9 cellular contexts compared by ENCODE assay signal in the genomic region with DNA sequence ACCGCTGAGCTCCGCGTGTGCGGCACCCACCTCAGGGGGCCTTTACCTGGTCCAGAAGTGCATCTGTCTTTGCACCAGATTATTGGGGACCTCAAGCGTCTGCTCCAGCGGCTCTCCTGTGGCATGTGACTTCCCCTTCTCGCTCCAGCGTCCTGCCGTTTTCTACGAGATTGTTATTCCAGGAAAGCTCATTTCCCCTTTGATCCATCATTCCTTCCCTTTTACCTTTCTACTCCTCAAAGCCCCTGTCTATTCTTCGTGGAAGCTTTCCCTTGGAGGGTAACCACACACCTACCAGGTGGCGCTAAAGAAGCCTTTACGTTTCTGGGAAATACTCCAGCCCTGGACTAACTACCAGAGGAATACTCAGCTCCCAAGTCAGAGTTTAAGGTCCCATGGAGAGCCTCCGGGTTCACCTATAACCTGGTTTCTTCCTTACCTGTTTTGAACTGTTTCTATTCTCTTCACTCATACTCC. TPM values are rescaled to one million over a fixed set of nuclear protein-coding genes. Genes with fewer than 3 reads are reported as not detected.
DNase-seq lines count a peak whose midpoint lies in the region; ATAC-seq, FAIRE-seq and TF ChIP-seq lines count a peak whose summit lies in the region.
"Had no signal": no experiment of that assay in that cellular context is flagged by ENCODE, and none has a peak within 500 bp of the region (broad histone marks: within the 10 kb centered on the region; RNA-seq: fewer than 3 reads in every experiment).

No MANE protein-coding gene starts in this region.

- FAIRE-seq in GM12878 (lab: Jason Lieb, UNC) (no peak), HepG2 (lab: Jason Lieb, UNC) (peak; percentile 53)

- peak; percentile 16; the same call in 2 of the 3 replicates for ATAC-seq in GM12878
- peak; percentile 31; the same call in 2 of the 3 replicates for ATAC-seq in HepG2

- H3K27me3 Mint-ChIP-seq in CD8-positive, alpha-beta memory T cell = no peaks in the 10 kb centered on the region
- peaks cover 6% of the 10 kb centered on the region for H3K27me3 Mint-ChIP-seq in type B pancreatic cell

- H3K36me3 Mint-ChIP-seq in CD8-positive, alpha-beta memory T cell = peaks cover 0 to 50% (median 14%) of the 10 kb centered on the region in 3 donors
- peaks cover 50% of the 10 kb centered on the region for H3K36me3 Mint-ChIP-seq in type B pancreatic cell

- peak overlapping the region; percentile 52 for H3K4me3 ChIP-seq in CD8-positive, alpha-beta memory T cell (ENCODE audit: low read length)
- H3K4me3 ChIP-seq in HUES6 (ENCODE audit: low read depth, low read length) (peak overlapping the region; percentile 77), GM12878 (peak overlapping the region; percentile 80), HepG2 (replicated peaks in 1 of 3; ENCODE audit: insufficient read depth in 1 of 3, low read depth in 2 of 3, low read length in 3 of 3) (peak overlapping the region; percentile 61 to 81 (median 76))

- POLR2A ChIA-PET in CD8-positive, alpha-beta memory T cell (lab: Charles Lee) = interaction anchor here (0.5 to 3.0 kb wide), 4 partner anchors 16 to 105 kb away, joined by 3 to 22 read pairs (median 12); a partner anchor contains a TSS
- POLR2A ChIA-PET in GM12878 (lab: Charles Lee) = interaction anchor here (0.5 to 2.4 kb wide), 3 partner anchors 11 to 18 kb away, joined by 4 to 12 read pairs (median 6); no protein-coding TSS in a partner anchor
- POLR2A ChIA-PET in HepG2 (lab: Yijun Ruan, JAX) = interaction anchor here (1.0 to 1.6 kb wide), 3 partner anchors 10 to 53 kb away, joined by 3 to 9 read pairs (median 4); a partner anchor contains a TSS

- TF ChIP-seq CTCF in GM12878 (IDR thresholded peaks at IDR 0.05 in 2 of 3, conservative IDR thresholded peaks at IDR 0.05 in 1 of 3; ENCODE audit: control insufficient read depth in 2 of 3, extremely low read depth in 1 of 3, insufficient read depth in 1 of 3, low read depth in 3 of 3, low read length in 3 of 3) = peak in 1 of 3 experiments; percentile 34; a peak in 2 of 6 replicates
- TF ChIP-seq CTCF in HepG2 (CRISPR knock-in tag; IDR thresholded peaks at IDR 0.05) = no peak
- TF ChIP-seq CTCF in type B pancreatic cell (conservative IDR thresholded peaks at IDR 0.05) = no peak

- no peak for TF ChIP-seq EP300 in GM12878 (IDR thresholded peaks at IDR 0.05; ENCODE audit: borderline replicate concordance in 1 of 2, control insufficient read depth in 1 of 2, low read depth in 2 of 2, low read length in 2 of 2)
- TF ChIP-seq EP300 in HepG2 (IDR thresholded peaks at IDR 0.05; ENCODE audit: low read depth in 2 of 2, low read length in 2 of 2) = no peak
- TF ChIP-seq EP300 in HepG2 (CRISPR knock-in tag; IDR thresholded peaks at IDR 0.05; ENCODE audit: borderline replicate concordance) = no peak

- TF ChIP-seq RAD21 in GM12878 (IDR thresholded peaks at IDR 0.05; ENCODE audit: insufficient read depth, low read depth, low read length) = no peak
- TF ChIP-seq RAD21 in HepG2 (CRISPR knock-in tag; IDR thresholded peaks at IDR 0.05) = no peak

- WGBS in GM12878 (ENCODE audit: insufficient coverage, insufficient replicate concordance, low lambda C conversion rate, missing lambda C conversion rate) = 1% methylated on average over 14 of the region's 14 CpGs
- WGBS in HepG2 (ENCODE audit: low lambda C conversion rate) = 32% methylated on average over 10 of the region's 14 CpGs

- peak overlapping the region; percentile 18 for H3K27ac ChIP-seq in CD8-positive, alpha-beta memory T cell (ENCODE audit: low read depth, low read length)
- H3K27ac ChIP-seq in HUES6 (ENCODE audit: low read depth, low read length) (no peak overlapping the region), GM12878 (ENCODE audit: control insufficient read depth, insufficient read depth) (peak overlapping the region; percentile 58), HepG2 (ENCODE audit: extremely low read length, insufficient read depth, low read length) (peak overlapping the region; percentile 43)

- RAD21 ChIA-PET in GM12878 (lab: Charles Lee; ENCODE audit: unreplicated experiment) = interaction anchor here (0.9 to 1.9 kb wide), 2 partner anchors 11 to 18 kb away, joined by 3 to 13 read pairs; no protein-coding TSS in a partner anchor

- H4K20me1 ChIP-seq in GM12878 (ENCODE audit: control insufficient read depth, insufficient read depth) (no peaks in the 10 kb centered on the region; the same call in none of the 2 replicates), HepG2 (ENCODE audit: insufficient read depth, low read length) (0 out of 2 replicates have a peak, but pooled peaks cover 4% of the 10 kb centered on the region)

- H3K36me3 ChIP-seq in CD8-positive, alpha-beta memory T cell (ENCODE audit: insufficient read depth, low read length) = peaks cover 41% of the 10 kb centered on the region
- H3K36me3 ChIP-seq in HUES6 (ENCODE audit: control insufficient read depth, insufficient read depth, low read length) = peaks cover 52% of the 10 kb centered on the region
- H3K36me3 ChIP-seq in GM12878 (ENCODE audit: control insufficient read depth in 2 of 2, insufficient read depth in 2 of 2, low read length in 1 of 2) = peaks cover 15 to 20% of the 10 kb centered on the region in 2 experiments
- peaks cover 30 to 46% of the 10 kb centered on the region in 2 experiments for H3K36me3 ChIP-seq in HepG2 (replicated peaks in 1 of 2; ENCODE audit: control insufficient read depth in 1 of 2, insufficient read depth in 2 of 2, low read length in 2 of 2)

- in situ Hi-C loops in GM12878 (cut with MboI) = no loop called here
- in situ Hi-C loops in HepG2 (cut with HindIII; ENCODE audit: extremely low pct_ligation_motif_present, low pct_unique_long_range_greater_than_20kb) = no loop called here

- H2AFZ ChIP-seq in GM12878 (ENCODE audit: control insufficient read depth, low read depth, low read length) (peak overlapping the region; percentile 89), HepG2 (ENCODE audit: low read length) (no peak overlapping the region)

- H3K9ac ChIP-seq in HUES6 (ENCODE audit: low read length) (peak overlapping the region; percentile 39), GM12878 (ENCODE audit: control insufficient read depth, insufficient read depth, low read length) (peak overlapping the region; percentile 78), HepG2 (ENCODE audit: insufficient read depth, low read depth, low read length) (peak overlapping the region; percentile 80)

- H3K27me3 ChIP-seq in CD8-positive, alpha-beta memory T cell (ENCODE audit: insufficient read depth, low read length, poor library complexity, severe bottlenecking) = no peaks in the 10 kb centered on the region
- peaks cover 16% of the 10 kb centered on the region for H3K27me3 ChIP-seq in HUES6 (ENCODE audit: control insufficient read depth, insufficient read depth, low read length)
- H3K27me3 ChIP-seq in GM12878 (replicated peaks in 1 of 2; ENCODE audit: control insufficient read depth in 2 of 2, insufficient read depth in 2 of 2, low read length in 1 of 2) = peaks cover 0 to 3% of the 10 kb centered on the region in 2 experiments; a peak in 1 of 4 replicates
- no peaks in the 10 kb centered on the region for H3K27me3 ChIP-seq in HepG2 (ENCODE audit: control insufficient read depth in 1 of 2, insufficient read depth in 2 of 2, low read length in 2 of 2)

- CTCF ChIA-PET in CD8-positive, alpha-beta memory T cell (lab: Charles Lee) = interaction anchor here (0.9 to 3.2 kb wide), 5 partner anchors 12 to 105 kb away, joined by 3 to 15 read pairs (median 4); a partner anchor contains a TSS
- CTCF ChIA-PET in GM12878 (lab: Yijun Ruan, JAX) = interaction anchor here (1.1 to 2.6 kb wide), 5 partner anchors 11 to 113 kb away, joined by 3 to 25 read pairs (median 5); a partner anchor contains a TSS
- CTCF ChIA-PET in HepG2 (lab: Yijun Ruan, JAX; ENCODE audit: low intra/inter-chr PET ratio, low total read pairs) = no interaction called here

- no peak for DNase-seq in CD8-positive, alpha-beta memory T cell
- DNase-seq in GM12878 (ENCODE audit: low read depth, low spot score) (no peak), HepG2 (ENCODE audit: low spot score) (no peak), type B pancreatic cell (ENCODE audit: extremely low spot score, unreplicated experiment) (no peak), SHP77 treated with DMSO at 0.1 percent for 48 hours (lab: John Stamatoyannopoulos, UW) (no peak), SHP77 (lab: John Stamatoyannopoulos, UW) (no peak), cerebellar nuclear complex (lab: John Stamatoyannopoulos, UW) (no peak)

- H3K27ac Mint-ChIP-seq in CD8-positive, alpha-beta memory T cell = peak overlapping the region; percentile 66 to 97 (median 88)
- peak overlapping the region; percentile 92 for H3K27ac Mint-ChIP-seq in type B pancreatic cell

- H3K4me2 ChIP-seq in GM12878 (ENCODE audit: control insufficient read depth, insufficient read depth) (peak overlapping the region; percentile 92), HepG2 (ENCODE audit: low read depth, low read length) (peak overlapping the region; percentile 92)

- no peaks in the 10 kb centered on the region for H3K9me3 Mint-ChIP-seq in CD8-positive, alpha-beta memory T cell
- no peaks in the 10 kb centered on the region for H3K9me3 Mint-ChIP-seq in type B pancreatic cell

- SMC1A ChIA-PET in GM12878 (lab: Charles Lee; ENCODE audit: uncharacterized antibody, unreplicated experiment) = interaction anchor here (0.6 to 3.1 kb wide), 3 partner anchors 17 to 81 kb away, joined by 3 to 10 read pairs (median 3); a partner anchor contains a TSS

- intact Hi-C loops in GM12878 (cut with micrococcal nuclease; ENCODE audit: unreplicated experiment) = no loop called here
- intact Hi-C loops in HepG2 (cut with micrococcal nuclease; ENCODE audit: unreplicated experiment) = no loop called here

- peaks cover 21% of the 10 kb centered on the region for H3K4me1 ChIP-seq in CD8-positive, alpha-beta memory T cell (ENCODE audit: insufficient read depth, low read length)
- H3K4me1 ChIP-seq in HUES6 (ENCODE audit: control insufficient read depth, insufficient read depth, low read length) (peaks cover 8% of the 10 kb centered on the region; the same call in 1 of the 2 replicates), GM12878 (ENCODE audit: control insufficient read depth, insufficient read depth, low read length) (no peaks in the 10 kb centered on the region; the same call in 1 of the 2 replicates), HepG2 (ENCODE audit: insufficient read depth, low read length) (peaks cover 43% of the 10 kb centered on the region)

- no peaks in the 10 kb centered on the region for H3K9me3 ChIP-seq in CD8-positive, alpha-beta memory T cell (ENCODE audit: low read length)
- H3K9me3 ChIP-seq in HUES6 (ENCODE audit: control insufficient read depth, insufficient read depth, low read depth, low read length) (no peaks in the 10 kb centered on the region), GM12878 (replicated peaks; ENCODE audit: control insufficient read depth, insufficient read depth, low read length) (no peaks in the 10 kb centered on the region), HepG2 (ENCODE audit: low read length) (no peaks in the 10 kb centered on the region)

- no peak for TF ChIP-seq POLR2A in GM12878 (IDR thresholded peaks at IDR 0.05; ENCODE audit: low read depth, low read length)
- no peak for TF ChIP-seq POLR2A in HepG2 (IDR thresholded peaks at IDR 0.05; ENCODE audit: insufficient read depth in 1 of 2, low read depth in 2 of 2, low read length in 2 of 2)

- H3K4me1 Mint-ChIP-seq in CD8-positive, alpha-beta memory T cell = peaks cover 14 to 24% (median 21%) of the 10 kb centered on the region in 3 donors
- no peaks in the 10 kb centered on the region for H3K4me1 Mint-ChIP-seq in type B pancreatic cell (ENCODE audit: unreplicated experiment)

- peak overlapping the region; percentile 87 to 98 (median 91) for H3K4me3 Mint-ChIP-seq in CD8-positive, alpha-beta memory T cell
- peak overlapping the region; percentile 95 for H3K4me3 Mint-ChIP-seq in type B pancreatic cell

- H3K79me2 ChIP-seq in GM12878 (ENCODE audit: control insufficient read depth, insufficient read depth, low read length) (peaks cover 25% of the 10 kb centered on the region), HepG2 (ENCODE audit: insufficient read depth, low read length) (peaks cover 16% of the 10 kb centered on the region)

- BruUV-seq in GM12878 (replicated peaks; lab: Mats Ljungman, UMichigan) = no TSS peak
- no TSS peak for BruUV-seq in HepG2 (replicated peaks; lab: Mats Ljungman, UMichigan)

RNA-seq across cellular contexts. Expression of a gene that starts 1.5 kb away (rescaled TPM):
- 100 to 1,000 TPM; 172 to 183 TPM for total RNA-seq in CD8-positive, alpha-beta memory T cell
- 35.1 TPM for polyA plus RNA-seq in CD8-positive, alpha-beta memory T cell
- total RNA-seq in GM12878 (2013; cell fraction: nucleolus; rRNA removed) = 53.7 and 58.2 TPM in 2 replicates
- 40.1 and 43.2 TPM in 2 replicates for total RNA-seq in GM12878 (2014; rRNA removed)
- 44.1 and 45.0 TPM in 2 replicates for total RNA-seq in GM12878 (2014; rRNA removed; fragmentation: Illumina TruSeq; extraction: Trizol)
- total RNA-seq in GM12878 (2021) = 77.0 and 77.7 TPM in 2 replicates
- polyA plus RNA-seq in GM12878 (2011; ENCODE audit: low read depth) = 19.4 TPM
- polyA plus RNA-seq in GM12878 (2011; rRNA removed) = 39.6 and 42.8 TPM in 2 replicates
- polyA plus RNA-seq in GM12878 (2011; cell fraction: cytosol; rRNA removed) = 34.3 and 36.3 TPM in 2 replicates
- 61.7 and 63.9 TPM in 2 replicates for polyA plus RNA-seq in GM12878 (2011; cell fraction: nucleus; rRNA removed)
- 34.9 and 36.0 TPM in 2 replicates for polyA plus RNA-seq in GM12878 (2012)
- polyA plus RNA-seq in GM12878 (2014; fragmentation: Illumina TruSeq; extraction: Trizol) = 51.5 and 55.8 TPM in 2 replicates
- polyA plus RNA-seq in GM12878 (2014; fragmentation: Nextera tagmentation; extraction: Ambion mirVana) = 10 to 100 TPM in 1 of 2 experiments, 1 to 10 TPM in 1; 8.9 to 15.4 TPM
- 45.9 and 46.0 TPM in 2 replicates for polyA plus RNA-seq in GM12878 (2014; rRNA removed)
- 10 to 100 TPM; 89.1 to 90.0 TPM for polyA plus RNA-seq in GM12878 (2016; fragmentation: Nextera tagmentation; extraction: Ambion mirVana)
- 38.4 and 42.1 TPM in 2 replicates for polyA minus RNA-seq in GM12878 (2011; rRNA and poly(A)+ RNA removed)
- polyA minus RNA-seq in GM12878 (2011; cell fraction: cytosol; rRNA and poly(A)+ RNA removed) = 15.1 and 15.5 TPM in 2 replicates
- 28.2 and 51.0 TPM in 2 replicates for polyA minus RNA-seq in GM12878 (2011; cell fraction: nucleus; rRNA and poly(A)+ RNA removed)
- 66.1 and 76.3 TPM in 2 replicates for total RNA-seq in HepG2 (2016; rRNA removed; fragmentation: Illumina TruSeq; extraction: Trizol)
- 13.5 and 13.7 TPM in 2 replicates for total RNA-seq in HepG2 (2016; cell fraction: cytosol; rRNA removed; fragmentation: Illumina TruSeq; extraction: Trizol; ENCODE audit: low read depth)
- total RNA-seq in HepG2 (2016; cell fraction: insoluble cytoplasmic fraction; rRNA removed; fragmentation: Illumina TruSeq; extraction: Trizol) = 68.8 and 76.9 TPM in 2 replicates
- 26.7 and 27.9 TPM in 2 replicates for total RNA-seq in HepG2 (2016; cell fraction: membrane; rRNA removed; fragmentation: Illumina TruSeq; extraction: Trizol)
- total RNA-seq in HepG2 (2016; cell fraction: nucleus; rRNA removed; fragmentation: Illumina TruSeq; extraction: Trizol) = 36.1 and 39.5 TPM in 2 replicates
- polyA plus RNA-seq in HepG2 (2011; rRNA removed) = 25.7 and 29.6 TPM in 2 replicates
- polyA plus RNA-seq in HepG2 (2011; cell fraction: cytosol; rRNA removed) = 25.3 and 30.2 TPM in 2 replicates
- polyA plus RNA-seq in HepG2 (2011; cell fraction: nucleus; rRNA removed) = 27.1 and 32.0 TPM in 2 replicates
- 47.4 and 61.8 TPM in 2 replicates for polyA plus RNA-seq in HepG2 (2012)
- 10.6 TPM in 2 replicates for polyA plus RNA-seq in HepG2 (2016; cell fraction: cytosol; fragmentation: Illumina TruSeq; extraction: Trizol; ENCODE audit: low read depth)
- polyA plus RNA-seq in HepG2 (2016; cell fraction: insoluble cytoplasmic fraction; fragmentation: Illumina TruSeq; extraction: Trizol; ENCODE audit: low read depth) = 78.0 and 86.0 TPM in 2 replicates
- polyA plus RNA-seq in HepG2 (2016; cell fraction: membrane; fragmentation: Illumina TruSeq; extraction: Trizol; ENCODE audit: low read depth) = 15.7 and 16.7 TPM in 2 replicates
- 50.3 and 52.7 TPM in 2 replicates for polyA plus RNA-seq in HepG2 (2016; cell fraction: nucleus; fragmentation: Illumina TruSeq; extraction: Trizol; ENCODE audit: insufficient read depth, low read depth)
- polyA minus RNA-seq in HepG2 (2011; rRNA and poly(A)+ RNA removed; ENCODE audit: low replicate concordance) = 40.3 and 144 TPM in 2 replicates
- polyA minus RNA-seq in HepG2 (2011; cell fraction: cytosol; rRNA and poly(A)+ RNA removed) = 26.7 and 28.6 TPM in 2 replicates
- polyA minus RNA-seq in HepG2 (2011; cell fraction: nucleus; rRNA and poly(A)+ RNA removed) = 30.3 and 49.1 TPM in 2 replicates
- total RNA-seq in type B pancreatic cell (ENCODE audit: low replicate concordance) = 127 and 283 TPM in 2 replicates

RNA-seq across cellular contexts. Expression of a gene that starts 16.2 kb away (rescaled TPM):
- total RNA-seq in CD8-positive, alpha-beta memory T cell = 10 to 100 TPM; 36.9 to 39.3 TPM
- 53.3 TPM for polyA plus RNA-seq in CD8-positive, alpha-beta memory T cell
- total RNA-seq in GM12878 (2013; cell fraction: nucleolus; rRNA removed) = 120 and 142 TPM in 2 replicates
- total RNA-seq in GM12878 (2014; rRNA removed) (25.4 and 31.5 TPM in 2 replicates), GM12878 (2014; rRNA removed; fragmentation: Illumina TruSeq; extraction: Trizol) (21.2 and 21.5 TPM in 2 replicates), GM12878 (2021) (20.0 and 24.2 TPM in 2 replicates), HepG2 (2016; rRNA removed; fragmentation: Illumina TruSeq; extraction: Trizol) (8.9 and 15.5 TPM in 2 replicates), type B pancreatic cell (ENCODE audit: low replicate concordance) (41.8 and 85.8 TPM in 2 replicates)
- 15.9 TPM for polyA plus RNA-seq in GM12878 (2011; ENCODE audit: low read depth)
- polyA plus RNA-seq in GM12878 (2011; rRNA removed) (17.0 and 22.2 TPM in 2 replicates), GM12878 (2014; fragmentation: Illumina TruSeq; extraction: Trizol) (24.3 and 27.7 TPM in 2 replicates), GM12878 (2014; fragmentation: Nextera tagmentation; extraction: Ambion mirVana) (10 to 100 TPM; 23.1 to 28.5 TPM), GM12878 (2014; rRNA removed) (22.2 and 30.8 TPM in 2 replicates), GM12878 (2016; fragmentation: Nextera tagmentation; extraction: Ambion mirVana) (10 to 100 TPM; 38.0 to 39.5 TPM), HepG2 (2011; rRNA removed) (12.5 and 14.8 TPM in 2 replicates)
- polyA plus RNA-seq in GM12878 (2011; cell fraction: cytosol; rRNA removed) = 26.0 and 27.4 TPM in 2 replicates
- polyA plus RNA-seq in GM12878 (2011; cell fraction: nucleus; rRNA removed) = 46.4 and 65.4 TPM in 2 replicates
- 22.0 and 36.7 TPM in 2 replicates for polyA plus RNA-seq in GM12878 (2012)
- polyA minus RNA-seq in GM12878 (2011; rRNA and poly(A)+ RNA removed) = 41.8 and 42.3 TPM in 2 replicates
- polyA minus RNA-seq in GM12878 (2011; cell fraction: cytosol; rRNA and poly(A)+ RNA removed) = 9.1 and 15.6 TPM in 2 replicates
- 27.6 and 56.8 TPM in 2 replicates for polyA minus RNA-seq in GM12878 (2011; cell fraction: nucleus; rRNA and poly(A)+ RNA removed)
- 20.0 and 20.3 TPM in 2 replicates for total RNA-seq in HepG2 (2016; cell fraction: cytosol; rRNA removed; fragmentation: Illumina TruSeq; extraction: Trizol; ENCODE audit: low read depth)
- total RNA-seq in HepG2 (2016; cell fraction: insoluble cytoplasmic fraction; rRNA removed; fragmentation: Illumina TruSeq; extraction: Trizol) = 7.9 and 16.4 TPM in 2 replicates
- 10.7 and 12.0 TPM in 2 replicates for total RNA-seq in HepG2 (2016; cell fraction: membrane; rRNA removed; fragmentation: Illumina TruSeq; extraction: Trizol)
- 31.2 and 38.8 TPM in 2 replicates for total RNA-seq in HepG2 (2016; cell fraction: nucleus; rRNA removed; fragmentation: Illumina TruSeq; extraction: Trizol)
- polyA plus RNA-seq in HepG2 (2011; cell fraction: cytosol; rRNA removed) = 4.1 and 7.2 TPM in 2 replicates
- polyA plus RNA-seq in HepG2 (2011; cell fraction: nucleus; rRNA removed) = 41.4 and 42.8 TPM in 2 replicates
- 11.5 and 16.2 TPM in 2 replicates for polyA plus RNA-seq in HepG2 (2012)
- 2.4 and 2.5 TPM in 2 replicates for polyA plus RNA-seq in HepG2 (2016; cell fraction: cytosol; fragmentation: Illumina TruSeq; extraction: Trizol; ENCODE audit: low read depth)
- polyA plus RNA-seq in HepG2 (2016; cell fraction: insoluble cytoplasmic fraction; fragmentation: Illumina TruSeq; extraction: Trizol; ENCODE audit: low read depth) = 7.9 TPM in 2 replicates
- polyA plus RNA-seq in HepG2 (2016; cell fraction: membrane; fragmentation: Illumina TruSeq; extraction: Trizol; ENCODE audit: low read depth) = 3.1 and 4.4 TPM in 2 replicates
- polyA plus RNA-seq in HepG2 (2016; cell fraction: nucleus; fragmentation: Illumina TruSeq; extraction: Trizol; ENCODE audit: insufficient read depth, low read depth) = 63.9 and 69.9 TPM in 2 replicates
- polyA minus RNA-seq in HepG2 (2011; rRNA and poly(A)+ RNA removed; ENCODE audit: low replicate concordance) = 49.0 and 83.1 TPM in 2 replicates
- polyA minus RNA-seq in HepG2 (2011; cell fraction: cytosol; rRNA and poly(A)+ RNA removed) = 9.7 and 14.4 TPM in 2 replicates
- polyA minus RNA-seq in HepG2 (2011; cell fraction: nucleus; rRNA and poly(A)+ RNA removed) = 66.3 and 69.5 TPM in 2 replicates

RNA-seq across cellular contexts. Expression of a gene that starts 38.6 kb away (rescaled TPM):
- total RNA-seq in CD8-positive, alpha-beta memory T cell = not detected
- polyA plus RNA-seq in CD8-positive, alpha-beta memory T cell = 0.82 TPM
- total RNA-seq in GM12878 (2013; cell fraction: nucleolus; rRNA removed) = not detected in 2 replicates
- total RNA-seq in GM12878 (2014; rRNA removed) (not detected in 2 replicates), GM12878 (2014; rRNA removed; fragmentation: Illumina TruSeq; extraction: Trizol) (not detected in 2 replicates), GM12878 (2021) (not detected in 2 replicates), HepG2 (2016; rRNA removed; fragmentation: Illumina TruSeq; extraction: Trizol) (not detected in 2 replicates), type B pancreatic cell (ENCODE audit: low replicate concordance) (1.2 TPM in 1 of 2 replicates, not detected in the other)
- 0.88 TPM for polyA plus RNA-seq in GM12878 (2011; ENCODE audit: low read depth)
- polyA plus RNA-seq in GM12878 (2011; rRNA removed) (not detected in 2 replicates), GM12878 (2014; fragmentation: Illumina TruSeq; extraction: Trizol) (not detected in 2 replicates), GM12878 (2014; fragmentation: Nextera tagmentation; extraction: Ambion mirVana) (under 1 TPM in 1 of 2 experiments, not detected in 1; 0.04 TPM), GM12878 (2014; rRNA removed) (not detected in 2 replicates), GM12878 (2016; fragmentation: Nextera tagmentation; extraction: Ambion mirVana) (under 1 TPM; 0.42 to 0.83 TPM), HepG2 (2011; rRNA removed) (not detected in 2 replicates)
- polyA plus RNA-seq in GM12878 (2011; cell fraction: cytosol; rRNA removed) = not detected in 2 replicates
- polyA plus RNA-seq in GM12878 (2011; cell fraction: nucleus; rRNA removed) = not detected in 2 replicates
- polyA plus RNA-seq in GM12878 (2012) = 1.0 and 2.0 TPM in 2 replicates
- polyA minus RNA-seq in GM12878 (2011; rRNA and poly(A)+ RNA removed) = not detected in 2 replicates
- not detected in 2 replicates for polyA minus RNA-seq in GM12878 (2011; cell fraction: cytosol; rRNA and poly(A)+ RNA removed)
- not detected in 2 replicates for polyA minus RNA-seq in GM12878 (2011; cell fraction: nucleus; rRNA and poly(A)+ RNA removed)
- not detected in 2 replicates for total RNA-seq in HepG2 (2016; cell fraction: cytosol; rRNA removed; fragmentation: Illumina TruSeq; extraction: Trizol; ENCODE audit: low read depth)
- total RNA-seq in HepG2 (2016; cell fraction: insoluble cytoplasmic fraction; rRNA removed; fragmentation: Illumina TruSeq; extraction: Trizol) = not detected in 2 replicates
- total RNA-seq in HepG2 (2016; cell fraction: membrane; rRNA removed; fragmentation: Illumina TruSeq; extraction: Trizol) = not detected in 2 replicates
- not detected in 2 replicates for total RNA-seq in HepG2 (2016; cell fraction: nucleus; rRNA removed; fragmentation: Illumina TruSeq; extraction: Trizol)
- not detected in 2 replicates for polyA plus RNA-seq in HepG2 (2011; cell fraction: cytosol; rRNA removed)
- polyA plus RNA-seq in HepG2 (2011; cell fraction: nucleus; rRNA removed) = not detected in 2 replicates
- polyA plus RNA-seq in HepG2 (2012) = 0.15 and 0.25 TPM in 2 replicates
- polyA plus RNA-seq in HepG2 (2016; cell fraction: cytosol; fragmentation: Illumina TruSeq; extraction: Trizol; ENCODE audit: low read depth) = not detected in 2 replicates
- polyA plus RNA-seq in HepG2 (2016; cell fraction: insoluble cytoplasmic fraction; fragmentation: Illumina TruSeq; extraction: Trizol; ENCODE audit: low read depth) = not detected in 2 replicates
- not detected in 2 replicates for polyA plus RNA-seq in HepG2 (2016; cell fraction: membrane; fragmentation: Illumina TruSeq; extraction: Trizol; ENCODE audit: low read depth)
- not detected in 2 replicates for polyA plus RNA-seq in HepG2 (2016; cell fraction: nucleus; fragmentation: Illumina TruSeq; extraction: Trizol; ENCODE audit: insufficient read depth, low read depth)
- polyA minus RNA-seq in HepG2 (2011; rRNA and poly(A)+ RNA removed; ENCODE audit: low replicate concordance) = not detected in 2 replicates
- not detected in 2 replicates for polyA minus RNA-seq in HepG2 (2011; cell fraction: cytosol; rRNA and poly(A)+ RNA removed)
- polyA minus RNA-seq in HepG2 (2011; cell fraction: nucleus; rRNA and poly(A)+ RNA removed) = not detected in 2 replicates
- total RNA-seq: RPMI7951 had no signal
